ENCODE assay signal across 14 cellular contexts in the genomic region with DNA sequence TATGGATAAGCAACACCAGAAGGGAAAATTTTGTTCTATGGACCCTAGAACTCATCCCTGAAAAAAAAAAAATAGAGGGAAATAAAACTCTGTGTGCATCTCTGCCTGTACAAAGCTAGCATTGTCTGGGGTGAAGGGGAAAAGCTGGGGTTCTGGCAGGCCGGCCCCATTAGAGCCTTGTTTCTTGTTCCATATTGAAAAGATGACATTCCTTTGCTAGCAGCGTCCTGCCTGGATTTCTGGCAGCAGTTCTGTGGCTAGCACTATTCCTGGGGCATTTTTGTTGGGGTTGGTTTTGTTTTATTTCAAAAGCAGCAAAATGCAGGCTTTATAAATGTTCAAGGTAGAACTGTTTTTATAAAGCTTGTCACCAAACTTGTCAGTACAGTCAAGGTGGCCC. TPM values are rescaled to one million over a fixed set of nuclear protein-coding genes. Genes with fewer than 3 reads are reported as not detected.
DNase-seq lines count a peak whose midpoint lies in the region; ATAC-seq, FAIRE-seq and TF ChIP-seq lines count a peak whose summit lies in the region.
"Had no signal": no experiment of that assay in that cellular context is flagged by ENCODE, and none has a peak within 500 bp of the region (broad histone marks: within the 10 kb centered on the region; RNA-seq: fewer than 3 reads in every experiment).

No MANE protein-coding gene starts in this region.

- no peaks in the 10 kb centered on the region for H3K27me3 ChIP-seq in bronchial epithelial cell (ENCODE audit: control insufficient read depth, insufficient read depth, low read length)
- no peaks in the 10 kb centered on the region for H3K27me3 ChIP-seq in mesendoderm (ENCODE audit: insufficient read depth, low read length, poor library complexity)
- no peaks in the 10 kb centered on the region for H3K27me3 ChIP-seq in smooth muscle cell (ENCODE audit: low read depth)

- H3K27ac ChIP-seq in mesendoderm (ENCODE audit: low read depth, low read length) (no peak overlapping the region), smooth muscle cell (ENCODE audit: low read depth) (peak overlapping the region; percentile 97)

- H3K79me2 ChIP-seq in mesendoderm (ENCODE audit: control insufficient read depth, insufficient read depth, low read length) (no peaks in the 10 kb centered on the region), smooth muscle cell (ENCODE audit: low read depth) (peaks cover 69% of the 10 kb centered on the region)

- TF ChIP-seq CTCF in bronchial epithelial cell (IDR thresholded peaks at IDR 0.05; ENCODE audit: insufficient read depth, low read length, severe bottlenecking) (no peak), smooth muscle cell (IDR thresholded peaks at IDR 0.05; ENCODE audit: borderline replicate concordance, insufficient read depth, poor library complexity, severe bottlenecking) (no peak)

- H3K4ac ChIP-seq in mesendoderm (ENCODE audit: low read depth, low read length), result peak overlapping the region; percentile 36

- H3K4me1 ChIP-seq in mesendoderm (ENCODE audit: control insufficient read depth, low read depth, low read length) (no peaks in the 10 kb centered on the region), smooth muscle cell (ENCODE audit: low read depth) (peaks cover 56% of the 10 kb centered on the region)
- H3K4me1 ChIP-seq: Caco-2 had no signal

- H4K8ac ChIP-seq in mesendoderm (ENCODE audit: low read depth, low read length), result no peak overlapping the region

- DNase-seq in M059J (ENCODE audit: low read depth) (peak; percentile 84), bronchial epithelial cell (ENCODE audit: low read depth) (peak; percentile 30), mesendoderm (no peak), smooth muscle cell (lab: John Stamatoyannopoulos, UW; ENCODE audit: unreplicated experiment) (no peak), NCI-H128 (lab: John Stamatoyannopoulos, UW; ENCODE audit: unreplicated experiment) (no peak)
- DNase-seq: Caco-2; NCI-H187 treated with DMSO at 0.1 percent for 48 hours; NCI-H510A treated with DMSO at 0.1 percent for 48 hours; OCI-M1; stimulated activated CD4-positive, alpha-beta T cell treated with anti-CD3 and anti-CD28 coated beads, Interleukin-15, amount 100 ng/mL, for 24 hours; SW 1271 had no signal

- H3K4me2 ChIP-seq in mesendoderm (ENCODE audit: low read length), result no peak overlapping the region
- H3K4me2 ChIP-seq in smooth muscle cell, result peak overlapping the region; percentile 83

- H2AFZ ChIP-seq in smooth muscle cell (ENCODE audit: low read depth), result no peak overlapping the region

- H4K5ac ChIP-seq in mesendoderm (ENCODE audit: low read length), result no peak overlapping the region

- H3K23ac ChIP-seq in mesendoderm (ENCODE audit: low read length), result no peak overlapping the region

- WGBS in mesendoderm (ENCODE audit: extremely low coverage, insufficient coverage, low lambda C conversion rate), result no CpG with 5 or more reads among the region's 2 CpGs
- 25% methylated on average over 2 of the region's 2 CpGs for WGBS in smooth muscle cell (ENCODE audit: low lambda C conversion rate)

- H3K36me3 ChIP-seq in bronchial epithelial cell (ENCODE audit: control insufficient read depth, insufficient read depth, low read length), result no peaks in the 10 kb centered on the region
- no peaks in the 10 kb centered on the region for H3K36me3 ChIP-seq in mesendoderm (ENCODE audit: control insufficient read depth, insufficient read depth, low read length)
- H3K36me3 ChIP-seq in smooth muscle cell (ENCODE audit: low read depth), result no peaks in the 10 kb centered on the region

- H2BK15ac ChIP-seq in mesendoderm (replicated peaks; ENCODE audit: low read depth), result no peak overlapping the region

- ATAC-seq in HG03460 (IDR thresholded peaks at IDR 0.05; ENCODE audit: unreplicated experiment), result no peak
- no peak for ATAC-seq in HG02938 (IDR thresholded peaks at IDR 0.05; ENCODE audit: unreplicated experiment)
- ATAC-seq in HG03095 (IDR thresholded peaks at IDR 0.05; ENCODE audit: unreplicated experiment), result no peak

- no peak overlapping the region for H3K56ac ChIP-seq in mesendoderm (ENCODE audit: low read length)

- H3K18ac ChIP-seq in mesendoderm (ENCODE audit: low read length), result no peak overlapping the region

- no peak for FAIRE-seq in bronchial epithelial cell (lab: Jason Lieb, UNC)

- no peaks in the 10 kb centered on the region for H3K79me1 ChIP-seq in mesendoderm (ENCODE audit: low read length)

- H3K9me3 ChIP-seq in smooth muscle cell (replicated peaks; ENCODE audit: low read depth), result no peaks in the 10 kb centered on the region
- H3K9me3 ChIP-seq: Caco-2 had no signal

- no peak overlapping the region for H3K4me3 ChIP-seq in bronchial epithelial cell (ENCODE audit: low read depth, low read length)
- H3K4me3 ChIP-seq in mesendoderm (ENCODE audit: low read length), result no peak overlapping the region
- H3K4me3 ChIP-seq in smooth muscle cell, result no peak overlapping the region

- H4K20me1 ChIP-seq in smooth muscle cell (ENCODE audit: low read depth), result no peaks in the 10 kb centered on the region

- H2AK5ac ChIP-seq in mesendoderm (ENCODE audit: low read length), result no peak overlapping the region

- H3F3A ChIP-seq in smooth muscle cell (ENCODE audit: low read depth), result peaks cover 24% of the 10 kb centered on the region

- H3K9ac ChIP-seq in mesendoderm (ENCODE audit: low read length) (no peak overlapping the region), smooth muscle cell (ENCODE audit: low read depth) (peak overlapping the region; percentile 20)

- H2BK120ac ChIP-seq in mesendoderm (ENCODE audit: low read depth, low read length), result no peak overlapping the region

- no peak overlapping the region for H2BK5ac ChIP-seq in mesendoderm (ENCODE audit: low read length)

RNA-seq across cellular contexts. Expression of a gene that starts 45.2 kb away (rescaled TPM):
- 37.1 and 40.2 TPM in 2 replicates for total RNA-seq in M059J (2014; rRNA removed; shearing (Covaris generic))
- total RNA-seq in bronchial epithelial cell, result 0.13 and 0.26 TPM in 2 replicates
- 0.14 TPM for polyA plus RNA-seq in mesendoderm (2013, experiment 1 of 2)
- 0.18 TPM for polyA plus RNA-seq in mesendoderm (2013, experiment 2 of 2)
- total RNA-seq in smooth muscle cell, result 106 and 129 TPM in 2 replicates
- polyA plus RNA-seq in smooth muscle cell, result 62.8 and 88.1 TPM in 2 replicates

Comparison
In these comparisons a context has a peak if more than half of its experiments do, and no peak if none do; other contexts are left out.
1. DNase-seq: peak in M059J (single experiment) and bronchial epithelial cell (single experiment); none in mesendoderm (single experiment), smooth muscle cell (single experiment) and NCI-H128 (single experiment).
2. RNA of a gene that starts 45.2 kb away (total RNA-seq): 106 to 129 TPM in smooth muscle cell and 37.1 to 40.2 TPM in M059J; 0.13 to 0.26 TPM in bronchial epithelial cell; every median in the first group is over 10 times any median in the second.